In the genomic region with DNA sequence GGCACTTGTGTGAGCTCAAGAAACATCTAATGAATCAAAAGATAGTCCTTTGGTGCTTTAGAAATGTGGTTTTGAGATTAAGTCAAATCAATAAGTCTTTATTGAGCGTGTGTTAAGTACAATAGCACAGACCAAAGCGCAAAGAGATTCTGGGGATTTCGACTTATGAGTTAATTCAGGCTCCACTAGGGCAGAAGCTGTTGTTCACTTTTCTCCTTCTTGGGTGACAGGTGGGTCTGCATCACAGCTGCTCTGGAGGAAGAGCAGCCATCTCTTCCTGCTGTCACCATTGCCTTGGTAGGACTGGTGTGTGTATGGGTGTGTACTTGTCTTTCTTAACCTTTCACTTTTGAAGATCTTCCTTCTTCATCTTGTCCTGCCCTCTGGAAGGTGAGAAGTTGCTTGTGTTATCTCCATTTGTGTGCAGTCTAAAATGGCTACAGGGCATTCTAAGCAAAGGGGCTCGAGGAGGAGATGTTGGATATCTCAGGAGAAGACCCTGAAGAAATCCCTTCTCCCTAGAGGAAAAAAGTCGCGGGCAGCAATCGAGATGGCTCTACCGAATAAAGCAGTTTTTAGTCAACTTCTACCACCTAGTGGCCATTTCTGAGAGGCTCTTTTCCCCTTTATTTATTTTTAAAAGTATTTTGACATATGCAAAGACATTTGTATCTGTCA, we compare ENCODE assay signal across 8 cellular contexts. TPM values are rescaled to one million over a fixed set of nuclear protein-coding genes. Genes with fewer than 3 reads are reported as not detected.
DNase-seq lines count a peak whose midpoint lies in the region; ATAC-seq and TF ChIP-seq lines count a peak whose summit lies in the region.

No MANE protein-coding gene starts in this region.

- peak; percentile 79 for TF ChIP-seq CTCF in progenitor cell of endocrine pancreas (IDR thresholded peaks at IDR 0.05; ENCODE audit: unreplicated experiment)

- peak overlapping the region; percentile 69 for H3K27ac Mint-ChIP-seq in activated T-helper 2 cell treated with anti-CD3 and anti-CD28 coated beads, Interferon-gamma antibody, Interleukin-2, Interleukin-4, amounts not matched to agents 10 μg/mL and 5 μg/mL and 100 μg/mL, durations not matched to agents 14 hours and 24 hours and 36 hours
- peak overlapping the region; percentile 56 for H3K27ac Mint-ChIP-seq in progenitor cell of endocrine pancreas

- H3K36me3 ChIP-seq in HUES64 (ENCODE audit: insufficient read depth, low read length) = no peaks in the 10 kb centered on the region

- WGBS in HUES64 = 40% methylated on average over 8 of the region's 8 CpGs

- no peak overlapping the region for H3K9ac ChIP-seq in HUES64 (ENCODE audit: low read depth, low read length)

- H3K36me3 Mint-ChIP-seq in activated T-helper 2 cell treated with anti-CD3 and anti-CD28 coated beads, Interferon-gamma antibody, Interleukin-2, Interleukin-4, amounts not matched to agents 10 μg/mL and 5 μg/mL and 100 μg/mL, durations not matched to agents 14 hours and 24 hours and 36 hours (ENCODE audit: low read depth) = no peaks in the 10 kb centered on the region
- H3K36me3 Mint-ChIP-seq in progenitor cell of endocrine pancreas (ENCODE audit: insufficient read depth) = no peaks in the 10 kb centered on the region

- ATAC-seq in GM19438 (IDR thresholded peaks at IDR 0.05; ENCODE audit: low read depth, unreplicated experiment) = peak; percentile 65
- ATAC-seq in Right ventricle myocardium superior (ENCODE audit: poor library complexity) = peak; percentile 69
- ATAC-seq in HG02870 (IDR thresholded peaks at IDR 0.05; ENCODE audit: unreplicated experiment) = no peak

- DNase-seq in COR-L47 (lab: John Stamatoyannopoulos, UW) (peak; percentile 66), NOMO-1 treated with dmso at 0.1 percent for 144 hours (lab: John Stamatoyannopoulos, UW; ENCODE audit: unreplicated experiment) (peak; percentile 62), Right ventricle myocardium superior (no peak), progenitor cell of endocrine pancreas (ENCODE audit: low spot score, unreplicated experiment) (peak; percentile 12)
- DNase-seq in activated T-helper 2 cell treated with anti-CD3 and anti-CD28 coated beads, Interferon-gamma antibody, Interleukin-2, Interleukin-4, amounts not matched to agents 10 μg/mL and 5 μg/mL and 100 μg/mL, durations not matched to agents 14 hours and 24 hours and 36 hours (ENCODE audit: low spot score) = peak; percentile 34

- H3K4me3 Mint-ChIP-seq in activated T-helper 2 cell treated with anti-CD3 and anti-CD28 coated beads, Interferon-gamma antibody, Interleukin-2, Interleukin-4, amounts not matched to agents 10 μg/mL and 5 μg/mL and 100 μg/mL, durations not matched to agents 14 hours and 24 hours and 36 hours (ENCODE audit: low read depth) = peak overlapping the region; percentile 87
- peak overlapping the region; percentile 52 for H3K4me3 Mint-ChIP-seq in progenitor cell of endocrine pancreas (ENCODE audit: low read depth)

- no peaks in the 10 kb centered on the region for H3K9me3 ChIP-seq in HUES64 (ENCODE audit: insufficient read depth, low read depth, low read length)

- H3K9me3 Mint-ChIP-seq in activated T-helper 2 cell treated with anti-CD3 and anti-CD28 coated beads, Interferon-gamma antibody, Interleukin-2, Interleukin-4, amounts not matched to agents 10 μg/mL and 5 μg/mL and 100 μg/mL, durations not matched to agents 14 hours and 24 hours and 36 hours = no peaks in the 10 kb centered on the region
- H3K9me3 Mint-ChIP-seq in progenitor cell of endocrine pancreas (ENCODE audit: low read depth) = no peaks in the 10 kb centered on the region

- H3K27ac ChIP-seq in HUES64 (ENCODE audit: low read depth, low read length) = no peak overlapping the region

- H3K4me3 ChIP-seq in HUES64 (ENCODE audit: low read length) = peak overlapping the region; percentile 19; the same call in 1 of the 2 replicates

- H3K27me3 ChIP-seq in HUES64 (ENCODE audit: insufficient read depth, low read length) = no peaks in the 10 kb centered on the region

- peaks cover 27% of the 10 kb centered on the region for H3K27me3 Mint-ChIP-seq in activated T-helper 2 cell treated with anti-CD3 and anti-CD28 coated beads, Interferon-gamma antibody, Interleukin-2, Interleukin-4, amounts not matched to agents 10 μg/mL and 5 μg/mL and 100 μg/mL, durations not matched to agents 14 hours and 24 hours and 36 hours (ENCODE audit: low read depth)
- H3K27me3 Mint-ChIP-seq in progenitor cell of endocrine pancreas = peaks cover 21% of the 10 kb centered on the region

- peaks cover 8% of the 10 kb centered on the region for H3K4me1 Mint-ChIP-seq in activated T-helper 2 cell treated with anti-CD3 and anti-CD28 coated beads, Interferon-gamma antibody, Interleukin-2, Interleukin-4, amounts not matched to agents 10 μg/mL and 5 μg/mL and 100 μg/mL, durations not matched to agents 14 hours and 24 hours and 36 hours (ENCODE audit: low read depth)
- peaks cover 5% of the 10 kb centered on the region for H3K4me1 Mint-ChIP-seq in progenitor cell of endocrine pancreas (ENCODE audit: low read depth)

- intact Hi-C loops in activated T-helper 2 cell treated with anti-CD3 and anti-CD28 coated beads, Interferon-gamma antibody, Interleukin-2, Interleukin-4, amounts not matched to agents 10 μg/mL and 5 μg/mL and 100 μg/mL, durations not matched to agents 14 hours and 24 hours and 36 hours (cut with micrococcal nuclease) = loop anchor here (1.0 to 5.0 kb wide), 5 partner anchors 181 to 361 kb away; a partner anchor contains a TSS
- intact Hi-C loops in Right ventricle myocardium superior (cut with DNase I) = no loop called here

- H3K4me1 ChIP-seq in HUES64 (ENCODE audit: insufficient read depth, low read length) = 0 out of 2 replicates have a peak, but pooled peaks cover 6% of the 10 kb centered on the region

RNA-seq across cellular contexts. Expression of a gene that starts 22.9 kb away (rescaled TPM):
- 1.3 TPM for polyA plus RNA-seq in HUES64 (2013, experiment 1 of 2)
- 2.3 TPM for polyA plus RNA-seq in HUES64 (2013, experiment 2 of 2)
- total RNA-seq in activated T-helper 2 cell treated with anti-CD3 and anti-CD28 coated beads, Interferon-gamma antibody, Interleukin-2, Interleukin-4, amounts not matched to agents 10 μg/mL and 5 μg/mL and 100 μg/mL, durations not matched to agents 14 hours and 24 hours and 36 hours = 1.5 and 1.6 TPM in 2 replicates
- total RNA-seq in Right ventricle myocardium superior (3.0 TPM), progenitor cell of endocrine pancreas (5.2 and 6.1 TPM in 2 replicates)
